1 cellular context compared by ENCODE assay signal in the genomic region with DNA sequence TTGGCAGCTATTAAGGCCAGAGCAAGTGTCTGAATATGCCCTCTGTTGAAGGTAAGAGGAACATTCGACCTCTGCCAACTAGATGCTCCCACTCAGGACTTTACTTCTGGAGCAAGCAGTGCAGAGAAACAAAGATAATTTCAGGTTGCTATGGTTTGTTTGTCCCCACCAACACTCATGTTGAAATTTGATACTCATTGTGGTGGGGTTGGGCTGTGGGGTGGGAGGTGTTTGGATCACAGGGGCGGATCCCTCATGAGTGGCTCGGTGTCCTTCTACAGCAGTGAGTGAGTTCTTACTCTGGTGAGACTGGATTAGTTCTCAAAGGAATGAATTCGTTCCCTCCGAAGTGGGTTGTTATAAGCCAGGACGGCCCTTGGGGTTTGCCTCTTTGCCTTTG.
TF ChIP-seq lines count a peak whose summit lies in the region.

No MANE protein-coding gene starts in this region.

TF ChIP-seq in GM23338, 12 proteins besides CTCF, POLR2A, EP300 and RAD21 (continued from another document):
- TF ChIP-seq, protein P1, sequence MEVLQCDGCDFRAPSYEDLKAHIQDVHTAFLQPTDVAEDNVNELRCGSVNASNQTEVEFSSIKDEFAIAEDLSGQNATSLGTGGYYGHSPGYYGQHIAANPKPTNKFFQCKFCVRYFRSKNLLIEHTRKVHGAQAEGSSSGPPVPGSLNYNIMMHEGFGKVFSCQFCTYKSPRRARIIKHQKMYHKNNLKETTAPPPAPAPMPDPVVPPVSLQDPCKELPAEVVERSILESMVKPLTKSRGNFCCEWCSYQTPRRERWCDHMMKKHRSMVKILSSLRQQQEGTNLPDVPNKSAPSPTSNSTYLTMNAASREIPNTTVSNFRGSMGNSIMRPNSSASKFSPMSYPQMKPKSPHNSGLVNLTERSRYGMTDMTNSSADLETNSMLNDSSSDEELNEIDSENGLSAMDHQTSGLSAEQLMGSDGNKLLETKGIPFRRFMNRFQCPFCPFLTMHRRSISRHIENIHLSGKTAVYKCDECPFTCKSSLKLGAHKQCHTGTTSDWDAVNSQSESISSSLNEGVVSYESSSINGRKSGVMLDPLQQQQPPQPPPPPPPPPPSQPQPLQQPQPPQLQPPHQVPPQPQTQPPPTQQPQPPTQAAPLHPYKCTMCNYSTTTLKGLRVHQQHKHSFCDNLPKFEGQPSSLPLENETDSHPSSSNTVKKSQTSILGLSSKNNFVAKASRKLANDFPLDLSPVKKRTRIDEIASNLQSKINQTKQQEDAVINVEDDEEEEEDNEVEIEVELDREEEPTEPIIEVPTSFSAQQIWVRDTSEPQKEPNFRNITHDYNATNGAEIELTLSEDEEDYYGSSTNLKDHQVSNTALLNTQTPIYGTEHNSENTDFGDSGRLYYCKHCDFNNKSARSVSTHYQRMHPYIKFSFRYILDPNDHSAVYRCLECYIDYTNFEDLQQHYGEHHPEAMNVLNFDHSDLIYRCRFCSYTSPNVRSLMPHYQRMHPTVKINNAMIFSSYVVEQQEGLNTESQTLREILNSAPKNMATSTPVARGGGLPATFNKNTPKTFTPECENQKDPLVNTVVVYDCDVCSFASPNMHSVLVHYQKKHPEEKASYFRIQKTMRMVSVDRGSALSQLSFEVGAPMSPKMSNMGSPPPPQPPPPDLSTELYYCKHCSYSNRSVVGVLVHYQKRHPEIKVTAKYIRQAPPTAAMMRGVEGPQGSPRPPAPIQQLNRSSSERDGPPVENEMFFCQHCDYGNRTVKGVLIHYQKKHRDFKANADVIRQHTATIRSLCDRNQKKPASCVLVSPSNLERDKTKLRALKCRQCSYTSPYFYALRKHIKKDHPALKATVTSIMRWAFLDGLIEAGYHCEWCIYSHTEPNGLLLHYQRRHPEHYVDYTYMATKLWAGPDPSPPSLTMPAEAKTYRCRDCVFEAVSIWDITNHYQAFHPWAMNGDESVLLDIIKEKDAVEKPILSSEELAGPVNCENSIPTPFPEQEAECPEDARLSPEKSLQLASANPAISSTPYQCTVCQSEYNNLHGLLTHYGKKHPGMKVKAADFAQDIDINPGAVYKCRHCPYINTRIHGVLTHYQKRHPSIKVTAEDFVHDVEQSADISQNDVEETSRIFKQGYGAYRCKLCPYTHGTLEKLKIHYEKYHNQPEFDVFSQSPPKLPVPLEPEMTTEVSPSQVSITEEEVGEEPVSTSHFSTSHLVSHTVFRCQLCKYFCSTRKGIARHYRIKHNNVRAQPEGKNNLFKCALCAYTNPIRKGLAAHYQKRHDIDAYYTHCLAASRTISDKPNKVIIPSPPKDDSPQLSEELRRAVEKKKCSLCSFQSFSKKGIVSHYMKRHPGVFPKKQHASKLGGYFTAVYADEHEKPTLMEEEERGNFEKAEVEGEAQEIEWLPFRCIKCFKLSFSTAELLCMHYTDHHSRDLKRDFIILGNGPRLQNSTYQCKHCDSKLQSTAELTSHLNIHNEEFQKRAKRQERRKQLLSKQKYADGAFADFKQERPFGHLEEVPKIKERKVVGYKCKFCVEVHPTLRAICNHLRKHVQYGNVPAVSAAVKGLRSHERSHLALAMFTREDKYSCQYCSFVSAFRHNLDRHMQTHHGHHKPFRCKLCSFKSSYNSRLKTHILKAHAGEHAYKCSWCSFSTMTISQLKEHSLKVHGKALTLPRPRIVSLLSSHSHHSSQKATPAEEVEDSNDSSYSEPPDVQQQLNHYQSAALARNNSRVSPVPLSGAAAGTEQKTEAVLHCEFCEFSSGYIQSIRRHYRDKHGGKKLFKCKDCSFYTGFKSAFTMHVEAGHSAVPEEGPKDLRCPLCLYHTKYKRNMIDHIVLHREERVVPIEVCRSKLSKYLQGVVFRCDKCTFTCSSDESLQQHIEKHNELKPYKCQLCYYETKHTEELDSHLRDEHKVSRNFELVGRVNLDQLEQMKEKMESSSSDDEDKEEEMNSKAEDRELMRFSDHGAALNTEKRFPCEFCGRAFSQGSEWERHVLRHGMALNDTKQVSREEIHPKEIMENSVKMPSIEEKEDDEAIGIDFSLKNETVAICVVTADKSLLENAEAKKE (CRISPR knock-in tag; IDR thresholded peaks at IDR 0.05) = no peak
- TF ChIP-seq JUNB (IDR thresholded peaks at IDR 0.05; ENCODE audit: unreplicated experiment) = no peak
